ENCODE assay signal across 9 cellular contexts in genomic region chr18:30113454-30113853, GRCh38.
"Had no signal": no experiment of that assay in that cellular context is flagged by ENCODE, and none has a peak within 500 bp of the region (broad histone marks: within the 10 kb centered on the region; RNA-seq: fewer than 3 reads in every experiment).

No MANE protein-coding gene starts in this region.

- FAIRE-seq: HepG2 had no signal

- H3K4me1 ChIP-seq: HAP-1 had no signal

- H3K27me3 Mint-ChIP-seq: IgD-negative memory B cell had no signal

- DNase-seq: GM23248, GOT3, H7, HFFc6, KBM-7 had no signal

- H3K9me3 Mint-ChIP-seq: HFFc6 had no signal

- H3K36me3 ChIP-seq: HAP-1 had no signal

- H2AFZ ChIP-seq: GM23248 had no signal

- H3K4me1 Mint-ChIP-seq: IgD-negative memory B cell had no signal

- H3K36me3 Mint-ChIP-seq: IgD-negative memory B cell had no signal

- H3K27ac ChIP-seq: GM23248, HL-60 had no signal

- H3K9ac ChIP-seq: GM23248 had no signal

- H3K9me3 ChIP-seq: HAP-1 had no signal

- H3K4me3 ChIP-seq: GM23248, HAP-1 had no signal

- H3K27ac Mint-ChIP-seq: HFFc6, IgD-negative memory B cell had no signal

- H3K4me3 Mint-ChIP-seq: HFFc6, IgD-negative memory B cell had no signal
